ENCODE assay signal across 28 cellular contexts in genomic region chr12:7361271-7361670, GRCh38. TPM values are rescaled to one million over a fixed set of nuclear protein-coding genes. Genes with fewer than 3 reads are reported as not detected.
DNase-seq lines count a peak whose midpoint lies in the region; ATAC-seq, FAIRE-seq and TF ChIP-seq lines count a peak whose summit lies in the region.
"Had no signal": no experiment of that assay in that cellular context is flagged by ENCODE, and none has a peak within 500 bp of the region (broad histone marks: within the 10 kb centered on the region; RNA-seq: fewer than 3 reads in every experiment).

No MANE protein-coding gene starts in this region.

- H3K18ac ChIP-seq in H1 (ENCODE audit: extremely low read depth, low read length): no peak overlapping the region

- in situ Hi-C loops in GM13976 (cut with MboI; ENCODE audit: low sequenced_read_pairs, unreplicated experiment): no loop called here

- no peak overlapping the region for H2BK5ac ChIP-seq in H1 (ENCODE audit: low read depth, low read length)

- H4K5ac ChIP-seq in H1 (ENCODE audit: insufficient read length, low read depth, low read length): no peak overlapping the region

- H2AFZ ChIP-seq in H1 (ENCODE audit: low read length): 0 out of 2 replicates have a peak overlapping the region, but pooled peaks have one; percentile 54
- H2AFZ ChIP-seq: GM23248 had no signal

- no peak overlapping the region for H3K56ac ChIP-seq in H1 (replicated peaks; ENCODE audit: insufficient read length, low read depth, low read length)

- H3K79me2 ChIP-seq in H1 (ENCODE audit: control insufficient read depth in 1 of 2, insufficient read depth in 2 of 2, low read length in 2 of 2): no peaks in the 10 kb centered on the region

- no peak overlapping the region for H3K27ac ChIP-seq in H1 (ENCODE audit: low read depth, low read length)
- H3K27ac ChIP-seq: A549; BLaER1 treated with 17β-estradiol and CSF1 and Interleukin-3, amounts not matched to agents 10 nM and 100 nM; GM23248 had no signal

- no peaks in the 10 kb centered on the region for H4K20me1 ChIP-seq in H1 (replicated peaks in 1 of 2; ENCODE audit: control insufficient read depth in 1 of 2, insufficient read depth in 2 of 2, low read length in 2 of 2)

- no peak overlapping the region for H3K4me3 ChIP-seq in H1 (ENCODE audit: extremely low read depth in 1 of 4, insufficient read depth in 2 of 4, low read depth in 3 of 4, low read length in 4 of 4)
- H3K4me3 ChIP-seq: A549; BLaER1 treated with 17β-estradiol and CSF1 and Interleukin-3, amounts not matched to agents 10 nM and 100 nM; GM23248 had no signal

- no peaks in the 10 kb centered on the region for H3K4me1 ChIP-seq in H1 (replicated peaks in 1 of 4; ENCODE audit: control insufficient read depth in 3 of 4, insufficient read depth in 4 of 4, low read length in 3 of 4)
- H3K4me1 ChIP-seq: A549; BLaER1 treated with 17β-estradiol and CSF1 and Interleukin-3, amounts not matched to agents 10 nM and 100 nM had no signal

- TF ChIP-seq EP300 in H1 (IDR thresholded peaks at IDR 0.05; ENCODE audit: borderline replicate concordance in 1 of 2, low read depth in 2 of 2, low read length in 2 of 2): no peak

- no peak overlapping the region for H2AK5ac ChIP-seq in H1 (ENCODE audit: low read depth, low read length)

- H3K9ac ChIP-seq in H1 (replicated peaks in 1 of 4; ENCODE audit: extremely low read depth in 1 of 4, low read depth in 3 of 4, low read length in 3 of 4): no peak overlapping the region
- H3K9ac ChIP-seq: BLaER1 treated with 17β-estradiol and CSF1 and Interleukin-3, amounts not matched to agents 10 nM and 100 nM; GM23248 had no signal

- no peaks in the 10 kb centered on the region for H3K36me3 Mint-ChIP-seq in osteocyte (ENCODE audit: unreplicated experiment)
- H3K36me3 Mint-ChIP-seq in activated CD4-positive, alpha-beta memory T cell treated with anti-CD3 and anti-CD28 coated beads, Interleukin-2, amount 10 ng/mL, durations not matched to agents 7 days and 5 days (ENCODE audit: low read depth): no peaks in the 10 kb centered on the region
- H3K36me3 Mint-ChIP-seq: CD14-positive monocyte; CD8-positive, alpha-beta memory T cell had no signal

- TF ChIP-seq POLR2A in GM12892 (IDR thresholded peaks at IDR 0.05; ENCODE audit: low read depth, low read length): no peak
- TF ChIP-seq POLR2A in H1 (IDR thresholded peaks at IDR 0.05; ENCODE audit: control extremely low read depth in 1 of 2, low read depth in 2 of 2, low read length in 2 of 2): no peak

- no peak overlapping the region for H3K27ac Mint-ChIP-seq in osteocyte (ENCODE audit: unreplicated experiment)
- no peak overlapping the region for H3K27ac Mint-ChIP-seq in activated CD4-positive, alpha-beta memory T cell treated with anti-CD3 and anti-CD28 coated beads, Interleukin-2, amount 10 ng/mL, durations not matched to agents 7 days and 5 days
- H3K27ac Mint-ChIP-seq: CD14-positive monocyte; CD4-positive, alpha-beta T cell; CD8-positive, alpha-beta memory T cell; H9 had no signal

- DNase-seq in GM12892 (ENCODE audit: insufficient read length) (no peak), H1 (ENCODE audit: low read depth in 1 of 2, low spot score in 2 of 2) (no peak), GM10248 (ENCODE audit: extremely low spot score) (no peak), GM13976 (ENCODE audit: low spot score) (no peak), osteocyte (ENCODE audit: extremely low spot score, unreplicated experiment) (no peak)
- no peak for DNase-seq in activated CD4-positive, alpha-beta memory T cell treated with anti-CD3 and anti-CD28 coated beads, Interleukin-2, amount 10 ng/mL, durations not matched to agents 7 days and 5 days
- DNase-seq: 8988T; ACHN; AML-193; BE2C; CD4-positive, alpha-beta T cell; CD8-positive, alpha-beta memory T cell; DMS 273 treated with DMSO at 0.1 percent for 48 hours; DMS79 treated with DMSO at 0.1 percent for 48 hours; GF-D8; GM23248; H9 had no signal

- H3K27me3 ChIP-seq in H1 (replicated peaks in 1 of 4; ENCODE audit: control insufficient read depth in 3 of 4, extremely low read depth in 1 of 4, insufficient read depth in 3 of 4, low read length in 3 of 4): no peaks in the 10 kb centered on the region
- H3K27me3 ChIP-seq: BE2C; BLaER1 treated with 17β-estradiol and CSF1 and Interleukin-3, amounts not matched to agents 10 nM and 100 nM had no signal

- H3K14ac ChIP-seq in H1 (ENCODE audit: insufficient read length): no peak overlapping the region

- H2BK15ac ChIP-seq in H1 (ENCODE audit: low read length): no peak overlapping the region

- H3K4me2 ChIP-seq in H1 (ENCODE audit: insufficient read depth in 1 of 2, low read depth in 2 of 2, low read length in 2 of 2): no peak overlapping the region
- H3K4me2 ChIP-seq: A549; BLaER1 treated with 17β-estradiol and CSF1 and Interleukin-3, amounts not matched to agents 10 nM and 100 nM had no signal

- 0 out of 4 replicates have a peak, but pooled peaks cover 0 to 8% of the 10 kb centered on the region in 2 experiments for H3K9me3 ChIP-seq in H1 (ENCODE audit: insufficient read depth in 2 of 2, low read depth in 1 of 2, low read length in 1 of 2)
- H3K9me3 ChIP-seq: A549, BE2C had no signal

- H3K4ac ChIP-seq in H1 (replicated peaks; ENCODE audit: insufficient read length, low read depth, low read length): no peak overlapping the region

- ATAC-seq in HG02798 (IDR thresholded peaks at IDR 0.05; ENCODE audit: poor library complexity, unreplicated experiment) (peak; percentile 38), HG03196 (IDR thresholded peaks at IDR 0.05; ENCODE audit: unreplicated experiment) (peak; percentile 68)
- ATAC-seq: A549, HCT116 had no signal

- H3K9me3 Mint-ChIP-seq in osteocyte (ENCODE audit: unreplicated experiment): no peaks in the 10 kb centered on the region
- no peaks in the 10 kb centered on the region for H3K9me3 Mint-ChIP-seq in activated CD4-positive, alpha-beta memory T cell treated with anti-CD3 and anti-CD28 coated beads, Interleukin-2, amount 10 ng/mL, durations not matched to agents 7 days and 5 days
- H3K9me3 Mint-ChIP-seq: CD14-positive monocyte; CD4-positive, alpha-beta T cell; CD8-positive, alpha-beta memory T cell had no signal

- no peak overlapping the region for H2BK120ac ChIP-seq in H1 (replicated peaks; ENCODE audit: low read depth, low read length)

- no peak overlapping the region for H2BK20ac ChIP-seq in H1 (ENCODE audit: low read length)

- TF ChIP-seq CTCF in H1 (IDR thresholded peaks at IDR 0.05; ENCODE audit: control extremely low read depth in 1 of 3, insufficient read depth in 1 of 3, low read depth in 1 of 3, low read length in 3 of 3) (no peak), GM10248 (IDR thresholded peaks at IDR 0.05; ENCODE audit: control extremely low read depth, extremely low read depth, low read depth, missing control alignments) (no peak), GM13976 (IDR thresholded peaks at IDR 0.05; ENCODE audit: borderline replicate concordance, control extremely low read depth, extremely low read depth, insufficient read depth, missing control alignments) (no peak), osteocyte (IDR thresholded peaks at IDR 0.05) (no peak)

- FAIRE-seq in GM12892 (lab: Jason Lieb, UNC): peak; percentile 58
- no peak for FAIRE-seq in H1 (lab: Jason Lieb, UNC)
- FAIRE-seq: A549, D721Med, GM12891 had no signal

- H3K23me2 ChIP-seq in H1 (ENCODE audit: low read depth, low read length): no peaks in the 10 kb centered on the region

- H2BK12ac ChIP-seq in H1 (ENCODE audit: low read depth, low read length): no peak overlapping the region

- no peak overlapping the region for H4K8ac ChIP-seq in H1 (ENCODE audit: extremely low read depth, insufficient read depth, low read length)

- H3K4me3 Mint-ChIP-seq in osteocyte (ENCODE audit: unreplicated experiment): no peak overlapping the region
- H3K4me3 Mint-ChIP-seq in activated CD4-positive, alpha-beta memory T cell treated with anti-CD3 and anti-CD28 coated beads, Interleukin-2, amount 10 ng/mL, durations not matched to agents 7 days and 5 days: no peak overlapping the region
- H3K4me3 Mint-ChIP-seq: CD14-positive monocyte; CD4-positive, alpha-beta T cell; CD8-positive, alpha-beta memory T cell; H9 had no signal

- H4K91ac ChIP-seq in H1 (replicated peaks; ENCODE audit: insufficient read length, low read length): no peak overlapping the region

- H3K79me1 ChIP-seq in H1 (ENCODE audit: low read depth, low read length): no peaks in the 10 kb centered on the region

- POLR2A ChIA-PET in H1 (lab: Charles Lee; ENCODE audit: partially characterized antibody): no interaction called here
- POLR2A ChIA-PET in GM10248 (lab: Yijun Ruan, JAX): no interaction called here
- POLR2A ChIA-PET in activated CD4-positive, alpha-beta memory T cell treated with anti-CD3 and anti-CD28 coated beads, Interleukin-2, amount 10 ng/mL, durations not matched to agents 7 days and 5 days (lab: Charles Lee): no interaction called here

- no peaks in the 10 kb centered on the region for H3K36me3 ChIP-seq in H1 (ENCODE audit: control insufficient read depth in 2 of 4, insufficient read depth in 4 of 4, low read length in 3 of 4)

- H3K23ac ChIP-seq in H1 (ENCODE audit: insufficient read length): no peak overlapping the region

- H3K27me3 Mint-ChIP-seq in osteocyte (ENCODE audit: unreplicated experiment): no peaks in the 10 kb centered on the region
- H3K27me3 Mint-ChIP-seq in activated CD4-positive, alpha-beta memory T cell treated with anti-CD3 and anti-CD28 coated beads, Interleukin-2, amount 10 ng/mL, durations not matched to agents 7 days and 5 days: peaks cover 3% of the 10 kb centered on the region

- H3K4me1 Mint-ChIP-seq in osteocyte (ENCODE audit: unreplicated experiment): no peaks in the 10 kb centered on the region
- H3K4me1 Mint-ChIP-seq in activated CD4-positive, alpha-beta memory T cell treated with anti-CD3 and anti-CD28 coated beads, Interleukin-2, amount 10 ng/mL, durations not matched to agents 7 days and 5 days: no peaks in the 10 kb centered on the region
- H3K4me1 Mint-ChIP-seq: CD14-positive monocyte had no signal

- TF ChIP-seq RAD21 in H1 (IDR thresholded peaks at IDR 0.05 in 1 of 2, conservative IDR thresholded peaks at IDR 0.05 in 1 of 2; ENCODE audit: low read depth in 2 of 2, low read length in 2 of 2): no peak

- WGBS in H1 (ENCODE audit: extremely low coverage in 1 of 2, insufficient coverage in 1 of 2, insufficient read length in 1 of 2, insufficient replicate concordance in 2 of 2, low coverage in 1 of 2, low lambda C conversion rate in 2 of 2, missing lambda C conversion rate in 1 of 2), 2 experiments: 87% methylated on average over 1 of the region's 1 CpG; no CpG with 5 or more reads in 1 of the 2 experiments

- CTCF ChIA-PET in H1 (lab: Charles Lee; ENCODE audit: partially characterized antibody): no interaction called here
- CTCF ChIA-PET in GM10248 (lab: Yijun Ruan, JAX): no interaction called here
- CTCF ChIA-PET in activated CD4-positive, alpha-beta memory T cell treated with anti-CD3 and anti-CD28 coated beads, Interleukin-2, amount 10 ng/mL, durations not matched to agents 7 days and 5 days (lab: Charles Lee): no interaction called here

RNA-seq across cellular contexts. Expression of gene ACSM4, which starts 57.4 kb away (rescaled TPM):
- polyA plus RNA-seq in GM12892 (2012; ENCODE audit: missing spikeins): not detected
- total RNA-seq in H1 (2021; fragmentation: NEBNext Ultra II Directional; extraction: Animal tissue kit (Norgen Biotek cat#: 25700)): not detected in 2 replicates
- not detected in 2 replicates for polyA plus RNA-seq in H1 (2011; rRNA removed)
- not detected for polyA plus RNA-seq in H1 (2011; cell fraction: cytosol; rRNA removed)
- not detected for polyA plus RNA-seq in H1 (2011; cell fraction: nucleus; rRNA removed)
- polyA plus RNA-seq in H1 (2012, experiment 1 of 2): not detected in 4 replicates
- polyA plus RNA-seq in H1 (2012, experiment 2 of 2): not detected
- not detected for polyA plus RNA-seq in H1 (2013, experiment 1 of 2)
- polyA plus RNA-seq in H1 (2013, experiment 2 of 2): not detected
- not detected in 2 replicates for polyA minus RNA-seq in H1 (2011; rRNA and poly(A)+ RNA removed)
- not detected for polyA minus RNA-seq in H1 (2011; cell fraction: cytosol; rRNA and poly(A)+ RNA removed)
- not detected for polyA minus RNA-seq in H1 (2011; cell fraction: nucleus; rRNA and poly(A)+ RNA removed)
- not detected in 2 replicates for total RNA-seq in osteocyte
- total RNA-seq in activated CD4-positive, alpha-beta memory T cell treated with anti-CD3 and anti-CD28 coated beads, Interleukin-2, amount 10 ng/mL, durations not matched to agents 7 days and 5 days: not detected
- total RNA-seq: CD4-positive, alpha-beta T cell; CD8-positive, alpha-beta memory T cell; Daoy; G401; GM23248; H4; H9 had no signal
- polyA plus RNA-seq: A549; CD14-positive monocyte; CD8-positive, alpha-beta memory T cell; GM23248 had no signal
